ENCODE assay signal across 1 cellular context in genomic region chr3:129310612-129311011, GRCh38.
TF ChIP-seq lines count a peak whose summit lies in the region.

No MANE protein-coding gene starts in this region.

TF ChIP-seq in H1, 55 proteins besides CTCF, POLR2A, EP300 and RAD21:
- TF ChIP-seq ATF2 (IDR thresholded peaks at IDR 0.05; ENCODE audit: low read length) (no peak), RBBP5 (IDR thresholded peaks at IDR 0.05; ENCODE audit: borderline replicate concordance, low read depth, low read length) (no peak), CHD2 (IDR thresholded peaks at IDR 0.05; ENCODE audit: low read length) (no peak), SP1 (IDR thresholded peaks at IDR 0.05; ENCODE audit: low read depth, low read length) (no peak), SIX5 (IDR thresholded peaks at IDR 0.05; ENCODE audit: low read depth, low read length) (no peak), SP2 (IDR thresholded peaks at IDR 0.05; ENCODE audit: low read length) (no peak), CTBP2 (IDR thresholded peaks at IDR 0.05; ENCODE audit: borderline replicate concordance, insufficient read depth, insufficient read length, low read length) (no peak), TAF1 (IDR thresholded peaks at IDR 0.05; ENCODE audit: low read depth, low read length) (no peak), BCL11A (IDR thresholded peaks at IDR 0.05; ENCODE audit: low read depth in 2 of 2, low read length in 2 of 2) (no peak), RNF2 (IDR thresholded peaks at IDR 0.05; ENCODE audit: borderline replicate concordance, low read depth, low read length, missing control alignments, poor library complexity, severe bottlenecking) (no peak), PHF8 (conservative IDR thresholded peaks at IDR 0.05; ENCODE audit: low read depth, low read length) (no peak), EGR1 (IDR thresholded peaks at IDR 0.05; ENCODE audit: borderline replicate concordance, low read depth, low read length) (no peak), FOSL1 (IDR thresholded peaks at IDR 0.05; ENCODE audit: insufficient read depth, low read depth, low read length) (no peak), CREB1 (IDR thresholded peaks at IDR 0.05) (no peak), SUZ12 (IDR thresholded peaks at IDR 0.05; ENCODE audit: low read length) (no peak), NANOG (IDR thresholded peaks at IDR 0.05; ENCODE audit: insufficient read depth, low read depth, low read length, poor library complexity, severe bottlenecking) (no peak), ZNF274 (IDR thresholded peaks at IDR 0.05; ENCODE audit: borderline replicate concordance, extremely low read depth, low read length) (no peak), MAX (IDR thresholded peaks at IDR 0.05) (no peak), RXRA (IDR thresholded peaks at IDR 0.05; ENCODE audit: insufficient read depth, low read depth, low read length) (no peak)
TF ChIP-seq in H1: peak in this region for 0.
